ENCODE assay signal across 9 cellular contexts in the genomic region with DNA sequence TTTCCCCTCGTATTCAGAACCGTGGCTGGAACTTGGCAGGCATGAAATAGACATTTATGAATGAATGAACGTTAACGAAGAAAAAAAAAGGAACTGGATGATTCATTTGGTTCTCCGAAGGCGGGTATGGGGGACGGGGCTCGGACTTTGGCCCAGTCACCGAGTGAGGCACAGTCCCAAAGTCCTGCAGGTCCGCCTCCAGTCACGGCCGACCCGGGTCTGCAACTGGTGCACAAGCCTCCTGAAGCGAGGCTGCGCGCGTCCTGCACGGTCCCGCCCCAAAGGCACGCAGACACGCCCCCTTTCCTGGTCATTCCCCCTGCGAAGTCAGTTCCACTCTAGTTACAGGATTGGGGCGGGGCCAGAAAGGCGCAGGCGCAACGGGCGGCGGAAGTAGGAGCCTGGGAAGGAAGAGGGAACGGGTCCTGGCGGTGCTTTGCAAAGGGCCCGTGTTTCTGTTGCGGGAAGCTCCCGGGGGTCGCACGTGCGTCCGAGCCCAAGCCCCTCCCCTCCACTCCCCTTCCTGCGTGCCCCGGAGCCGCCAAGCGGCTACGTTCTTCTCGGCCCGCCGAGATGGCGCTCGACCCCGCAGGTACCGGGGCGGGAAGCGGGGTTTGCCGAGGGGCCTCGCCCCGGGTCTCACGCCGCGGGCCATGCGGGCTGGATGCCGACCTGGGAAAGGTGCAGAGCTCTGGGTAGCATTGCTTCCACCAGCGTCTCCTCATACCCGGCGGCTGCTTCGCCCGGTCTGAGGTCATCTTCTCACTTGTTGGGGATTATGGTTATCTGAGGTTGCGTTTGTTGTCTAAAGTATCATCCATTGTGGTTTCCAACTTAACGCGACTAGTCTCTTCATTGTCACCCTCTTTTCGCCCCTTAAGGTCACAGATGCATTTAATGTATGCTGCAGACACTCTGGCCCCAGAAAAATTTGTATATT. TPM values are rescaled to one million over a fixed set of nuclear protein-coding genes. Genes with fewer than 3 reads are reported as not detected.
DNase-seq lines count a peak whose midpoint lies in the region; ATAC-seq, FAIRE-seq and TF ChIP-seq lines count a peak whose summit lies in the region.
"Had no signal": no experiment of that assay in that cellular context is flagged by ENCODE, and none has a peak within 500 bp of the region (broad histone marks: within the 10 kb centered on the region; RNA-seq: fewer than 3 reads in every experiment).

A gene with protein sequence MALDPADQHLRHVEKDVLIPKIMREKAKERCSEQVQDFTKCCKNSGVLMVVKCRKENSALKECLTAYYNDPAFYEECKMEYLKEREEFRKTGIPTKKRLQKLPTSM (plus strand): TSS at position 399 of the 940 bp plus-strand sequence. CDS start 175 bp downstream, at position 574.

- peak within 1 kb of the TSS; percentile 71 to 75 for H3K27ac ChIP-seq in kidney (ENCODE audit: low read depth in 2 of 2, low read length in 2 of 2)

- TF ChIP-seq CTCF in kidney (IDR thresholded peaks at IDR 0.05; ENCODE audit: borderline replicate concordance, extremely low read depth, insufficient read depth): no peak

- H3K4me3 ChIP-seq in kidney (ENCODE audit: low read length in 2 of 2): peak within 1 kb of the TSS; percentile 83 to 95

- TF ChIP-seq POLR2A in GM19099 (IDR thresholded peaks at IDR 0.05; ENCODE audit: extremely low read depth, insufficient read length, low read depth): peak; percentile 96

- H3K36me3 ChIP-seq in kidney (ENCODE audit: control insufficient read depth in 1 of 2, insufficient read depth in 2 of 2, low read length in 2 of 2): no peaks in the 10 kb centered on the region

- no peaks in the 10 kb centered on the region for H3K9me3 ChIP-seq in kidney (ENCODE audit: control insufficient read depth in 1 of 2, low read length in 2 of 2)

- peak within 1 kb of the TSS; percentile 66 to 86 for H3K9ac ChIP-seq in kidney (ENCODE audit: low read length in 2 of 2)

- intact Hi-C loops in kidney (cut with DNase I): no loop called here

- FAIRE-seq in kidney (lab: Jason Lieb, UNC): peak; percentile 80
- FAIRE-seq: islet of Langerhans had no signal

- peak; percentile 99 for DNase-seq in AG20443 (ENCODE audit: low spot score)
- peak; percentile 86 for DNase-seq in NCI-H510A (lab: John Stamatoyannopoulos, UW)
- DNase-seq in activated CD4-positive, alpha-beta T cell treated with anti-CD3 and anti-CD28 coated beads for 1 hour: peak; percentile 79
- peak; percentile 97 for DNase-seq in cerebellum (ENCODE audit: low spot score)
- DNase-seq in kidney: peak; percentile 99
- peak; percentile 99 for DNase-seq in stimulated activated CD4-positive, alpha-beta T cell treated with anti-CD3 and anti-CD28 coated beads, Interleukin-15, amount 100 ng/mL, for 24 hours

- ATAC-seq in HG03432 (IDR thresholded peaks at IDR 0.05; ENCODE audit: unreplicated experiment): peak; percentile 99

- H3K4me1 ChIP-seq in kidney (ENCODE audit: control insufficient read depth in 1 of 2, insufficient read depth in 1 of 2, low read depth in 1 of 2, low read length in 2 of 2): peaks cover 4 to 5% of the 10 kb centered on the region in 2 donors

RNA-seq across cellular contexts. Expression of the gene that starts here (rescaled TPM):
- total RNA-seq in cerebellum (15.1 TPM), kidney (20.0 TPM)
- polyA plus RNA-seq in kidney (ENCODE audit: insufficient read depth, low read depth, low replicate concordance): 71.0 TPM

Comparison
In these comparisons a context has a peak if more than half of its experiments do, and no peak if none do; other contexts are left out.
1. Peak in every context shown above with its lines: DNase-seq, ATAC-seq, H3K4me3 ChIP-seq and H3K27ac ChIP-seq.